Comparison of ENCODE assay signal across 17 cellular contexts in the genomic region with DNA sequence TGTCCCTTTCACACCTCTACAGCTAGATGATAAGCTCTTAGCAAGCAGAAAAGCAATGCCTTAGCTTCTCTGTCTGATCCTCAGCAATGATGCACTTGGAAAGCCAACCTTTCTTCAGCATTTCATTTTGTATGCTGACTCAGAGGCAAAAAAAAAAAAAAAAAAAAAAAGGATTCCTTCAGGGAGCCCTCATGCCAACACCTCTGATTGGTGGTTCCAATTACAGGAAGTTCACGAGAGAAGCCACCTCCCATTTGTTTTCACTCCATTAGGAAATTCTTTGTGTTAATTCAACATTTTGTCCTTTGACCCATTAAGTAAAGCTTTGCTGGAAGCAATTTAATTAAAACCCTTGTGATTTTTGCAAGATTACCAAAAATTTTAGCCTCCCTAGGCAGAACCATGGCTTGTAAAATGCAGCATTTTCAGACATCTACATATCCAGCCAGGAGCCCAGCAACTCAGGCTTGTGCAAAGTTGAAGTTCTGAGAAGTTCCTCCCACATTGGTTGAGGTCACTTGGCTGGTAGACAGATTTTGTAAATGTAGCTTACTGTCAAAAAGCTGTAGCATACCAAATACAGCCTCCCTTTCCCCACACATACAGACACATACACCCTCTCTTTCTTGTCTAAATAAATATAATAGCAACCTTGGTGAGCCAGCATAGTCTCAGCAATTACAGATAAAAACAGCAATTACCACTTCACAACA. TPM values are rescaled to one million over a fixed set of nuclear protein-coding genes. Genes with fewer than 3 reads are reported as not detected.
DNase-seq lines count a peak whose midpoint lies in the region; ATAC-seq, FAIRE-seq and TF ChIP-seq lines count a peak whose summit lies in the region.
"Had no signal": no experiment of that assay in that cellular context is flagged by ENCODE, and none has a peak within 500 bp of the region (broad histone marks: within the 10 kb centered on the region; RNA-seq: fewer than 3 reads in every experiment).

No MANE protein-coding gene starts in this region.

- H3K27ac ChIP-seq in right cardiac atrium (ENCODE audit: low read length) (no peak overlapping the region), heart left ventricle (no peak overlapping the region), mammary epithelial cell (ENCODE audit: insufficient read depth, low read depth, low read length) (no peak overlapping the region), left lung (peak overlapping the region in 1 of 2 donors; percentile 0), HepG2 (ENCODE audit: extremely low read length, insufficient read depth, low read length) (no peak overlapping the region)
- H3K27ac ChIP-seq: VCaP had no signal

- H3K4me2 ChIP-seq in mammary epithelial cell (ENCODE audit: insufficient read depth, low read depth, low read length) (no peak overlapping the region), HepG2 (ENCODE audit: low read depth, low read length) (no peak overlapping the region)

- DNase-seq in right cardiac atrium: no peak
- DNase-seq in heart left ventricle: no peak
- peak; percentile 40 for DNase-seq in mammary epithelial cell
- no peak for DNase-seq in left lung
- no peak for DNase-seq in HepG2 (ENCODE audit: low spot score)
- no peak for DNase-seq in NCI-H345 treated with DMSO at 0.1 percent for 48 hours (lab: John Stamatoyannopoulos, UW; ENCODE audit: unreplicated experiment)
- DNase-seq in RPMI8226: no peak
- DNase-seq in NCI-H524 treated with DMSO at 0.1 percent for 48 hours (lab: John Stamatoyannopoulos, UW): no peak
- DNase-seq: activated CD8-positive, alpha-beta memory T cell treated with anti-CD3 and anti-CD28 coated beads, Interleukin-2, amount 50 U/mL, for 48 hours; DMS79 treated with DMSO at 0.1 percent for 48 hours; effector memory CD4-positive, alpha-beta T cell; hypothalamus; SHP77 treated with DMSO at 0.1 percent for 48 hours had no signal

- H3K27me3 ChIP-seq in right cardiac atrium (ENCODE audit: control insufficient read depth, insufficient read depth): no peaks in the 10 kb centered on the region
- H3K27me3 ChIP-seq in heart left ventricle: no peaks in the 10 kb centered on the region
- no peaks in the 10 kb centered on the region for H3K27me3 ChIP-seq in mammary epithelial cell (ENCODE audit: insufficient read depth, low read length)
- no peaks in the 10 kb centered on the region for H3K27me3 ChIP-seq in left lung
- no peaks in the 10 kb centered on the region for H3K27me3 ChIP-seq in HepG2 (ENCODE audit: control insufficient read depth in 1 of 2, insufficient read depth in 2 of 2, low read length in 2 of 2)
- H3K27me3 ChIP-seq: adrenal gland, tibial nerve had no signal

- H3K4me3 ChIP-seq in right cardiac atrium (ENCODE audit: low read length) (no peak overlapping the region), heart left ventricle (no peak overlapping the region), mammary epithelial cell (replicated peaks in 1 of 3; ENCODE audit: insufficient read depth in 1 of 3, low read depth in 2 of 3, low read length in 3 of 3) (no peak overlapping the region), left lung (no peak overlapping the region), HepG2 (replicated peaks in 1 of 3; ENCODE audit: insufficient read depth in 1 of 3, low read depth in 2 of 3, low read length in 3 of 3) (no peak overlapping the region)
- H3K4me3 ChIP-seq: adrenal gland, tibial nerve had no signal

- H2AFZ ChIP-seq in mammary epithelial cell (ENCODE audit: low read depth, low read length): peak overlapping the region; percentile 55
- H2AFZ ChIP-seq in HepG2 (ENCODE audit: low read length): no peak overlapping the region

- ATAC-seq in right cardiac atrium: peak; percentile 36 to 49
- no peak for ATAC-seq in heart left ventricle
- peak; percentile 67 for ATAC-seq in left lung
- no peak for ATAC-seq in HepG2

- POLR2A ChIA-PET in HepG2 (lab: Yijun Ruan, JAX): no interaction called here

- 14% methylated on average over 1 of the region's 1 CpG for WGBS in right cardiac atrium
- WGBS in heart left ventricle, 4 donors: 38 to 56% (median 51%) methylated on average over 1 of the region's 1 CpG
- 0% methylated on average over 1 of the region's 1 CpG for WGBS in mammary epithelial cell (ENCODE audit: low coverage, missing lambda C conversion rate)
- WGBS in HepG2 (ENCODE audit: low lambda C conversion rate): 3% methylated on average over 1 of the region's 1 CpG

- H3K9me3 ChIP-seq in right cardiac atrium (ENCODE audit: control insufficient read depth, low read length) (no peaks in the 10 kb centered on the region), heart left ventricle (no peaks in the 10 kb centered on the region), mammary epithelial cell (replicated peaks; ENCODE audit: insufficient read depth, low read length) (no peaks in the 10 kb centered on the region), left lung (no peaks in the 10 kb centered on the region), HepG2 (ENCODE audit: low read length) (no peaks in the 10 kb centered on the region)
- H3K9me3 ChIP-seq: adrenal gland, tibial nerve had no signal

- TF ChIP-seq EP300 in HepG2 (IDR thresholded peaks at IDR 0.05; ENCODE audit: low read depth in 2 of 2, low read length in 2 of 2) (no peak), HepG2 (CRISPR knock-in tag; IDR thresholded peaks at IDR 0.05; ENCODE audit: borderline replicate concordance) (no peak)

- intact Hi-C loops in right cardiac atrium (cut with DNase I) (loop anchor here in 1 of 4 donors (10.0 kb wide), 1 partner anchor 53 kb away; no protein-coding TSS in a partner anchor), heart left ventricle (cut with DNase I) (loop anchor here in 1 of 10 donors (10.0 kb wide), 1 partner anchor 113 kb away; a partner anchor contains a TSS), mammary epithelial cell (cut with micrococcal nuclease) (no loop called here), left lung (cut with DNase I) (no loop called here), HepG2 (cut with micrococcal nuclease; ENCODE audit: unreplicated experiment) (no loop called here)

- FAIRE-seq in HepG2 (lab: Jason Lieb, UNC): no peak

- no peak overlapping the region for H3K9ac ChIP-seq in mammary epithelial cell (ENCODE audit: insufficient read depth, low read length)
- H3K9ac ChIP-seq in HepG2 (ENCODE audit: insufficient read depth, low read depth, low read length): no peak overlapping the region

- H3K36me3 ChIP-seq in heart left ventricle: no peaks in the 10 kb centered on the region
- H3K36me3 ChIP-seq in mammary epithelial cell (ENCODE audit: insufficient read depth, low read length): no peaks in the 10 kb centered on the region
- H3K36me3 ChIP-seq in left lung: no peaks in the 10 kb centered on the region
- no peaks in the 10 kb centered on the region for H3K36me3 ChIP-seq in HepG2 (replicated peaks in 1 of 2; ENCODE audit: control insufficient read depth in 1 of 2, insufficient read depth in 2 of 2, low read length in 2 of 2)
- H3K36me3 ChIP-seq: adrenal gland, tibial nerve had no signal

- H3K79me2 ChIP-seq in mammary epithelial cell (ENCODE audit: insufficient read depth, low read length) (no peaks in the 10 kb centered on the region), HepG2 (ENCODE audit: insufficient read depth, low read length) (no peaks in the 10 kb centered on the region)

- no peak for TF ChIP-seq RAD21 in HepG2 (CRISPR knock-in tag; IDR thresholded peaks at IDR 0.05)

- no peaks in the 10 kb centered on the region for H4K20me1 ChIP-seq in mammary epithelial cell (ENCODE audit: insufficient read depth, low read length)
- H4K20me1 ChIP-seq in HepG2 (ENCODE audit: insufficient read depth, low read length): no peaks in the 10 kb centered on the region

- in situ Hi-C loops in mammary epithelial cell (cut with MboI; ENCODE audit: low sequenced_read_pairs in 2 of 2) (no loop called here), HepG2 (cut with HindIII; ENCODE audit: extremely low pct_ligation_motif_present, low pct_unique_long_range_greater_than_20kb) (no loop called here)

- H3K4me1 ChIP-seq in right cardiac atrium (ENCODE audit: control insufficient read depth, insufficient read depth, low read length): peaks cover 2% of the 10 kb centered on the region
- peaks cover 0 to 18% (median 5%) of the 10 kb centered on the region in 12 donors for H3K4me1 ChIP-seq in heart left ventricle
- H3K4me1 ChIP-seq in mammary epithelial cell (ENCODE audit: insufficient read depth, low read length): no peaks in the 10 kb centered on the region
- no peaks in the 10 kb centered on the region for H3K4me1 ChIP-seq in left lung
- peaks cover 7% of the 10 kb centered on the region for H3K4me1 ChIP-seq in HepG2 (ENCODE audit: insufficient read depth, low read length)
- H3K4me1 ChIP-seq: adrenal gland had no signal

- no peak for TF ChIP-seq POLR2A in heart left ventricle (IDR thresholded peaks at IDR 0.05)
- TF ChIP-seq POLR2A in HepG2 (IDR thresholded peaks at IDR 0.05; ENCODE audit: insufficient read depth in 1 of 2, low read depth in 2 of 2, low read length in 2 of 2): no peak

- dilution Hi-C loops in mammary epithelial cell (cut with HindIII; ENCODE audit: low sequenced_read_pairs): no loop called here

- no TSS peak for BruUV-seq in mammary epithelial cell (replicated peaks; lab: Mats Ljungman, UMichigan)
- BruUV-seq in HepG2 (replicated peaks; lab: Mats Ljungman, UMichigan): no TSS peak

- TF ChIP-seq CTCF in heart left ventricle (IDR thresholded peaks at IDR 0.05) (no peak), mammary epithelial cell (conservative IDR thresholded peaks at IDR 0.05 in 1 of 2, IDR thresholded peaks at IDR 0.05 in 1 of 2; ENCODE audit: extremely low read depth in 1 of 2, insufficient read depth in 1 of 2, low read depth in 1 of 2, low read length in 2 of 2) (no peak), left lung (IDR thresholded peaks at IDR 0.05) (no peak), HepG2 (CRISPR knock-in tag; IDR thresholded peaks at IDR 0.05) (no peak)

- CTCF ChIA-PET in mammary epithelial cell (lab: Charles Lee; ENCODE audit: low non-redundant PET): no interaction called here
- CTCF ChIA-PET in HepG2 (lab: Yijun Ruan, JAX; ENCODE audit: low intra/inter-chr PET ratio, low total read pairs): no interaction called here

RNA-seq across cellular contexts. Expression of a gene that starts 27.1 kb away (rescaled TPM):
- total RNA-seq in right cardiac atrium (under 1 TPM in 2 of 4 donors, not detected in 2; 0.11 to 0.25 TPM), heart left ventricle (under 1 TPM in 2 of 9 donors, not detected in 7; 0.09 to 0.16 TPM), mammary epithelial cell (1 to 10 TPM in 1 of 2 donors, not detected in 1; 4.2 TPM), left lung (under 1 TPM in 1 of 2 donors, not detected in 1; 0.31 TPM), HepG2 (2016; rRNA removed; fragmentation: Illumina TruSeq; extraction: Trizol) (not detected in 2 replicates)
- polyA plus RNA-seq in right cardiac atrium (0.05 TPM), heart left ventricle (not detected), mammary epithelial cell (0.18 TPM), HepG2 (2011; rRNA removed) (not detected in 2 replicates)
- polyA minus RNA-seq in mammary epithelial cell: 0.93 TPM
- not detected in 2 replicates for total RNA-seq in HepG2 (2016; cell fraction: cytosol; rRNA removed; fragmentation: Illumina TruSeq; extraction: Trizol; ENCODE audit: low read depth)
- not detected in 2 replicates for total RNA-seq in HepG2 (2016; cell fraction: insoluble cytoplasmic fraction; rRNA removed; fragmentation: Illumina TruSeq; extraction: Trizol)
- not detected in 2 replicates for total RNA-seq in HepG2 (2016; cell fraction: membrane; rRNA removed; fragmentation: Illumina TruSeq; extraction: Trizol)
- total RNA-seq in HepG2 (2016; cell fraction: nucleus; rRNA removed; fragmentation: Illumina TruSeq; extraction: Trizol): not detected in 2 replicates
- polyA plus RNA-seq in HepG2 (2011; cell fraction: cytosol; rRNA removed): not detected in 2 replicates
- polyA plus RNA-seq in HepG2 (2011; cell fraction: nucleus; rRNA removed): not detected in 2 replicates
- polyA plus RNA-seq in HepG2 (2012): not detected in 2 replicates
- not detected in 2 replicates for polyA plus RNA-seq in HepG2 (2016; cell fraction: cytosol; fragmentation: Illumina TruSeq; extraction: Trizol; ENCODE audit: low read depth)
- polyA plus RNA-seq in HepG2 (2016; cell fraction: insoluble cytoplasmic fraction; fragmentation: Illumina TruSeq; extraction: Trizol; ENCODE audit: low read depth): not detected in 2 replicates
- not detected in 2 replicates for polyA plus RNA-seq in HepG2 (2016; cell fraction: membrane; fragmentation: Illumina TruSeq; extraction: Trizol; ENCODE audit: low read depth)
- polyA plus RNA-seq in HepG2 (2016; cell fraction: nucleus; fragmentation: Illumina TruSeq; extraction: Trizol; ENCODE audit: insufficient read depth, low read depth): not detected in 2 replicates
- not detected in 2 replicates for polyA minus RNA-seq in HepG2 (2011; rRNA and poly(A)+ RNA removed; ENCODE audit: low replicate concordance)
- polyA minus RNA-seq in HepG2 (2011; cell fraction: cytosol; rRNA and poly(A)+ RNA removed): not detected in 2 replicates
- polyA minus RNA-seq in HepG2 (2011; cell fraction: nucleus; rRNA and poly(A)+ RNA removed): not detected in 2 replicates
- total RNA-seq: adrenal gland, tibial nerve had no signal
- polyA plus RNA-seq: adrenal gland, AG04450 had no signal

Comparison
In these comparisons a context has a peak if more than half of its experiments do, and no peak if none do; other contexts are left out.
1. ATAC-seq: peak in right cardiac atrium (2 of 2) and left lung (single experiment); none in heart left ventricle (0 of 4) and HepG2 (single experiment).